ENCODE assay signal across 32 cellular contexts in the genomic region with DNA sequence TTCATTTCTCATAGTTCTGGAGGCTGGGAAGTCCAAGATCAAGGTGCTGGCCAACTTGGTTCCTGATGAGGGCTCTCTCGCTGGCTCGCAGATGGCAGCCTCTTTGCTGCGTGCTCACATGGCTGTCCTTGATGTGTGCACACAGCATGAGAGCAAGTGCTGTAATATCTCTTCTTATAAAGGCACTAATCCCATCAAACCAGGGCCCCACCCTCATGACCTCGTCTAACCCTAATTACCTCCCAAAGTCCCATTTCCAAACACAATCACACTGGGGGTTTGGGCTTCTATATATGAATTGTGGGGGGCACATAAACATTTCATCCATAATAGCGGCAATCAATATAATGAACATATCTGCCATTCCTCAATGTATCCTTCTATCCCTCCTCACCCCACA.
"Had no signal": no experiment of that assay in that cellular context is flagged by ENCODE, and none has a peak within 500 bp of the region (broad histone marks: within the 10 kb centered on the region; RNA-seq: fewer than 3 reads in every experiment).

No MANE protein-coding gene starts in this region.

- H3K4me1 ChIP-seq: ascending aorta, body of pancreas, SJSA1 had no signal

- H3K9me3 ChIP-seq: MG63 had no signal

- H3K27me3 ChIP-seq: ascending aorta, body of pancreas, MG63, SJSA1 had no signal

- ATAC-seq: activated naive CD4-positive, alpha-beta T cell treated with anti-CD3 and anti-CD28 coated beads, Interleukin-2, amount 50 U/mL, for 72 hours; activated naive CD8-positive, alpha-beta T cell treated with anti-CD3 and anti-CD28 coated beads, Interleukin-2, amount 50 U/mL, for 24 hours; body of pancreas; Panc1; SK-N-SH treated with all-trans-retinoic acid at 6 μM for 48 hours; WTC11 had no signal

- H3K27ac ChIP-seq: ascending aorta, body of pancreas, RWPE1, SJSA1 had no signal

- DNase-seq: activated CD4-positive, alpha-beta T cell treated with anti-CD3 and anti-CD28 coated beads for 48 hours; activated CD4-positive, alpha-beta T cell treated with anti-CD3 and anti-CD28 coated beads, Interleukin-2, amount 50 U/mL, for 4 hours; activated CD4-positive, CD25-positive, alpha-beta regulatory T cell treated with anti-CD3 and anti-CD28 coated beads, Interleukin-2, amount 50 U/mL, for 72 hours; activated naive CD4-positive, alpha-beta T cell treated with Interleukin-2 at 50 U/mL for 16 hours; activated naive CD8-positive, alpha-beta T cell treated with anti-CD3 and anti-CD28 coated beads, Interleukin-2, amount 50 U/mL, for 24 hours; activated T-cell treated with anti-CD3 and anti-CD28 coated beads for 4 hours; activated T-cell treated with anti-CD3 and anti-CD28 coated beads, Interleukin-2, amount 50 U/mL, for 48 hours; amniotic stem cell; body of pancreas; central memory CD4-positive, alpha-beta T cell; MG63; MV-4-11; NCI-H1092 treated with DMSO at 0.1 percent for 48 hours; NCI-H1417 treated with DMSO at 0.1 percent for 48 hours; NCI-H1694; NCI-H2029; NCI-H2107; NCI-H2171 treated with DMSO at 0.1 percent for 48 hours; NCI-H226; NCI-H510A; NCI-H69; NK-92 treated with Interleukin-12 subunit alpha and Interleukin-12 subunit beta, amount 100 ng/mL, for 24 hours; OCI-M1; SHP77; SW 1271 had no signal

- H3K27me3 Mint-ChIP-seq: activated naive CD8-positive, alpha-beta T cell treated with anti-CD3 and anti-CD28 coated beads, Interleukin-2, amount 50 U/mL, for 24 hours had no signal

- H3K4me3 ChIP-seq: ascending aorta, body of pancreas, MG63, SJSA1 had no signal

- H3K4me1 Mint-ChIP-seq: activated naive CD8-positive, alpha-beta T cell treated with anti-CD3 and anti-CD28 coated beads, Interleukin-2, amount 50 U/mL, for 24 hours; WTC11 had no signal

- H3K36me3 ChIP-seq: ascending aorta, MG63, SJSA1 had no signal

- H3K4me3 Mint-ChIP-seq: activated naive CD8-positive, alpha-beta T cell treated with anti-CD3 and anti-CD28 coated beads, Interleukin-2, amount 50 U/mL, for 24 hours; WTC11 had no signal

- H3K27ac Mint-ChIP-seq: activated naive CD4-positive, alpha-beta T cell treated with anti-CD3 and anti-CD28 coated beads, Interleukin-2, amount 50 U/mL, for 72 hours; activated naive CD8-positive, alpha-beta T cell treated with anti-CD3 and anti-CD28 coated beads, Interleukin-2, amount 50 U/mL, for 24 hours; WTC11 had no signal
